10 cellular contexts compared by ENCODE assay signal in genomic region chr2:75464348-75464946, GRCh38.
A peak's percentile ranks its signal among the peaks of the same experiment; 100 is the strongest.
DNase-seq lines count a peak whose midpoint lies in the region; ATAC-seq, FAIRE-seq and TF ChIP-seq lines count a peak whose summit lies in the region.
"Had no signal": no experiment of that assay in that cellular context is flagged by ENCODE, and none has a peak within 500 bp of the region (broad histone marks: within the 10 kb centered on the region; RNA-seq: fewer than 3 reads in every experiment).

No MANE protein-coding gene starts in this region.

- H2AK5ac ChIP-seq in H9 (ENCODE audit: insufficient read length, low read length) = no peak overlapping the region

- no peak overlapping the region for H4K91ac ChIP-seq in H9 (ENCODE audit: insufficient read length, low read depth, low read length)

- H2BK15ac ChIP-seq in H9 (ENCODE audit: low read depth, low read length) = no peak overlapping the region

- no peaks in the 10 kb centered on the region for H3K27me3 ChIP-seq in BE2C
- H3K27me3 ChIP-seq in H9 (ENCODE audit: insufficient read depth, low read length) = no peaks in the 10 kb centered on the region
- peaks cover 0 to 2% of the 10 kb centered on the region in 2 donors for H3K27me3 ChIP-seq in small intestine (ENCODE audit: control insufficient read depth in 2 of 2, insufficient read depth in 2 of 2, low read length in 2 of 2)

- peaks cover 12 to 15% of the 10 kb centered on the region in 2 experiments for H3K4me1 Mint-ChIP-seq in H9

- H3K14ac ChIP-seq in H9 (ENCODE audit: insufficient read depth, low read length) = no peak overlapping the region

- H3K9ac ChIP-seq in H9 (ENCODE audit: extremely low read depth, insufficient read length, low read length) (no peak overlapping the region), kidney (ENCODE audit: low read length in 2 of 2) (no peak overlapping the region)

- no peak overlapping the region for H3K4ac ChIP-seq in H9 (ENCODE audit: low read depth, low read length)

- no peak for ATAC-seq in HG02981 (IDR thresholded peaks at IDR 0.05; ENCODE audit: unreplicated experiment)

- no peak overlapping the region for H2BK12ac ChIP-seq in H9 (ENCODE audit: insufficient read length, low read depth, low read length)

- H4K8ac ChIP-seq in H9 (replicated peaks; ENCODE audit: insufficient read length, low read depth, low read length) = no peak overlapping the region

- H4K20me1 ChIP-seq in H9 (ENCODE audit: control insufficient read depth, insufficient read depth, insufficient read length) = no peaks in the 10 kb centered on the region

- no peak overlapping the region for H2BK20ac ChIP-seq in H9 (ENCODE audit: low read depth, low read length, poor library complexity, severe bottlenecking)

- H3K4me1 ChIP-seq in BE2C = no peaks in the 10 kb centered on the region
- H3K4me1 ChIP-seq in H9 (ENCODE audit: insufficient read depth, low read length) = no peaks in the 10 kb centered on the region; the same call in 1 of the 2 replicates
- no peaks in the 10 kb centered on the region for H3K4me1 ChIP-seq in kidney (ENCODE audit: control insufficient read depth in 1 of 2, insufficient read depth in 1 of 2, low read depth in 1 of 2, low read length in 2 of 2)
- no peaks in the 10 kb centered on the region for H3K4me1 ChIP-seq in small intestine (ENCODE audit: control insufficient read depth in 2 of 2, insufficient read depth in 1 of 2, low read depth in 1 of 2, low read length in 1 of 2)

- no peaks in the 10 kb centered on the region for H3K79me1 ChIP-seq in H9 (ENCODE audit: insufficient read depth, low read depth, low read length, poor library complexity, severe bottlenecking)

- no peak overlapping the region for H3K4me3 Mint-ChIP-seq in H9

- H3K9me3 ChIP-seq in BE2C (no peaks in the 10 kb centered on the region), H9 (ENCODE audit: control insufficient read depth, low read depth, low read length) (no peaks in the 10 kb centered on the region), kidney (ENCODE audit: control insufficient read depth in 1 of 2, low read length in 2 of 2) (no peaks in the 10 kb centered on the region), small intestine (ENCODE audit: control insufficient read depth, low read depth) (no peaks in the 10 kb centered on the region)
- H3K9me3 ChIP-seq: thoracic aorta had no signal

- no peak overlapping the region for H3K27ac Mint-ChIP-seq in H9

- no peaks in the 10 kb centered on the region for H3K27me3 Mint-ChIP-seq in H9 (ENCODE audit: low read depth)

- no peak overlapping the region for H3T11ph ChIP-seq in H9 (ENCODE audit: low read length)

- TF ChIP-seq CTCF in BE2C (IDR thresholded peaks at IDR 0.05; ENCODE audit: low read depth, low read length) (peak; percentile 62), H9 (conservative IDR thresholded peaks at IDR 0.05) (peak; percentile 80), kidney (IDR thresholded peaks at IDR 0.05; ENCODE audit: borderline replicate concordance, extremely low read depth, insufficient read depth) (peak; percentile 62)

- no peak overlapping the region for H3K56ac ChIP-seq in H9 (ENCODE audit: insufficient read length, low read depth, low read length)

- H3K18ac ChIP-seq in H9 (ENCODE audit: insufficient read length, low read depth, low read length) = no peak overlapping the region

- H3K23me2 ChIP-seq in H9 (ENCODE audit: insufficient read length, low read depth, low read length, poor library complexity, severe bottlenecking) = no peaks in the 10 kb centered on the region

- H3K4me2 ChIP-seq in H9 (ENCODE audit: insufficient read depth, insufficient read length, low read length) = no peak overlapping the region

- no peaks in the 10 kb centered on the region for H3K36me3 ChIP-seq in BE2C
- H3K36me3 ChIP-seq in kidney (ENCODE audit: control insufficient read depth in 1 of 2, insufficient read depth in 2 of 2, low read length in 2 of 2) = no peaks in the 10 kb centered on the region
- H3K36me3 ChIP-seq in small intestine (ENCODE audit: control insufficient read depth in 2 of 2, insufficient read depth in 2 of 2, low read length in 2 of 2) = no peaks in the 10 kb centered on the region
- H3K36me3 ChIP-seq: thoracic aorta had no signal

- DNase-seq in BE2C (no peak), H9 (no peak), SW480 (ENCODE audit: low spot score) (peak; percentile 41), kidney (no peak), DMS114 treated with DMSO at 0.1 percent for 48 hours (lab: John Stamatoyannopoulos, UW; ENCODE audit: unreplicated experiment) (no peak), small intestine (no peak)
- DNase-seq in activated CD8-positive, alpha-beta memory T cell treated with anti-CD3 and anti-CD28 coated beads, Interleukin-2, amount 50 U/mL, for 4 hours = no peak

- no CpG with 5 or more reads among the region's 4 CpGs for WGBS in H9 (ENCODE audit: extremely low coverage, insufficient read length, low lambda C conversion rate)
- WGBS in small intestine, 3 donors = 26 to 45% (median 30%) methylated on average over 4 of the region's 4 CpGs

- FAIRE-seq in kidney (lab: Jason Lieb, UNC) = peak; percentile 70
- no peak for FAIRE-seq in small intestine (lab: Jason Lieb, UNC)

- no peak overlapping the region for H3K4me3 ChIP-seq in BE2C (ENCODE audit: low read depth, low read length)
- no peak overlapping the region for H3K4me3 ChIP-seq in kidney (ENCODE audit: low read length in 2 of 2)
- no peak overlapping the region for H3K4me3 ChIP-seq in small intestine (ENCODE audit: low read depth in 1 of 2, low read length in 2 of 2)
- H3K4me3 ChIP-seq: thoracic aorta had no signal

- no peak overlapping the region for H2BK120ac ChIP-seq in H9 (ENCODE audit: low read depth, low read length, poor library complexity, severe bottlenecking)

- H3K27ac ChIP-seq in H9 (ENCODE audit: insufficient read length, low read depth, low read length) = no peak overlapping the region
- H3K27ac ChIP-seq in kidney (ENCODE audit: low read depth in 2 of 2, low read length in 2 of 2) = no peak overlapping the region
- H3K27ac ChIP-seq in small intestine (ENCODE audit: low read depth in 1 of 2, low read length in 1 of 2) = no peak overlapping the region
- H3K27ac ChIP-seq: HL-60, thoracic aorta had no signal

- no peak overlapping the region for H2BK5ac ChIP-seq in H9 (ENCODE audit: insufficient read length, low read length)

- H3K23ac ChIP-seq in H9 (ENCODE audit: insufficient read length, low read depth, low read length) = no peak overlapping the region

- H4K5ac ChIP-seq in H9 (ENCODE audit: insufficient read length, low read depth, low read length) = no peak overlapping the region

- H3K36me3 Mint-ChIP-seq in H9 (ENCODE audit: insufficient read depth in 1 of 3, low read depth in 3 of 3) = peaks cover 0 to 4% (median 0%) of the 10 kb centered on the region in 3 experiments; a peak in 2 of 7 replicates

- H2AFZ ChIP-seq in H9 (ENCODE audit: low read length) = no peak overlapping the region

- intact Hi-C loops in kidney (cut with DNase I) = loop anchor here (5.0 kb wide), 1 partner anchor 153 kb away; no protein-coding TSS in a partner anchor

- H3K9me3 Mint-ChIP-seq in H9 = peaks cover 4% of the 10 kb centered on the region in 2 experiments; a peak in 3 of 5 replicates

- no peaks in the 10 kb centered on the region for H3K79me2 ChIP-seq in H9 (ENCODE audit: insufficient read depth, low read length)
